In genomic region chr4:101211146-101211553, GRCh38 we compare ENCODE assay signal across 16 cellular contexts.
DNase-seq lines count a peak whose midpoint lies in the region; ATAC-seq and TF ChIP-seq lines count a peak whose summit lies in the region.
"Had no signal": no experiment of that assay in that cellular context is flagged by ENCODE, and none has a peak within 500 bp of the region (broad histone marks: within the 10 kb centered on the region; RNA-seq: fewer than 3 reads in every experiment).

No MANE protein-coding gene starts in this region.

- H3K27ac Mint-ChIP-seq in activated T-helper 17 cell treated with anti-CD3 and anti-CD28 coated beads, Interleukin-2, amount 50 U/mL, for 72 hours: no peak overlapping the region
- H3K27ac Mint-ChIP-seq: brain had no signal

- no peak for TF ChIP-seq CTCF in AG09309 (IDR thresholded peaks at IDR 0.05; ENCODE audit: control insufficient read depth, insufficient read depth, low read depth, low read length, missing control alignments)
- TF ChIP-seq CTCF in body of pancreas (IDR thresholded peaks at IDR 0.05): no peak

- no peaks in the 10 kb centered on the region for H3K9me3 Mint-ChIP-seq in activated T-helper 17 cell treated with anti-CD3 and anti-CD28 coated beads, Interleukin-2, amount 50 U/mL, for 72 hours
- H3K9me3 Mint-ChIP-seq: brain had no signal

- H3K4me1 ChIP-seq in body of pancreas: no peaks in the 10 kb centered on the region
- H3K4me1 ChIP-seq: BLaER1 had no signal

- TF ChIP-seq POLR2A in body of pancreas (IDR thresholded peaks at IDR 0.05): no peak

- no peaks in the 10 kb centered on the region for H3K27me3 ChIP-seq in body of pancreas
- H3K27me3 ChIP-seq: BLaER1, MG63 had no signal

- H3K4me3 ChIP-seq in AG09309 (ENCODE audit: control insufficient read depth, low read depth, low read length) (no peak overlapping the region), body of pancreas (no peak overlapping the region)
- H3K4me3 ChIP-seq: BLaER1, MG63 had no signal

- DNase-seq in AG09309 (ENCODE audit: low read depth) (peak; percentile 20), HT1080 (ENCODE audit: low read depth) (peak; percentile 72), iris pigment epithelial cell (ENCODE audit: low read depth) (peak; percentile 54), body of pancreas (no peak), UCSD-AML1 (lab: John Stamatoyannopoulos, UW; ENCODE audit: unreplicated experiment) (no peak)
- DNase-seq: activated T-cell treated with anti-CD3 and anti-CD28 coated beads, Interleukin-2, amount 50 U/mL, for 1 hour; MG63; SHP77 treated with DMSO at 0.1 percent for 48 hours; stimulated activated CD4-positive, alpha-beta T cell treated with anti-CD3 and anti-CD28 coated beads, Interleukin-4, amount 100 ng/mL, for 1 hour; stimulated activated naive CD4-positive, alpha-beta T cell treated with Interleukin-2 at 50 U/mL for 16 hours had no signal

- H3K9me3 ChIP-seq in body of pancreas: no peaks in the 10 kb centered on the region
- H3K9me3 ChIP-seq: BLaER1, MG63 had no signal

- peak; percentile 19 for ATAC-seq in activated T-helper 17 cell treated with anti-CD3 and anti-CD28 coated beads, Interleukin-2, amount 50 U/mL, for 72 hours (replicated peaks)
- ATAC-seq in HG02884 (IDR thresholded peaks at IDR 0.05; ENCODE audit: unreplicated experiment): no peak
- no peak for ATAC-seq in body of pancreas
- no peak for ATAC-seq in HG03135 (IDR thresholded peaks at IDR 0.05; ENCODE audit: unreplicated experiment)
- ATAC-seq: activated CD4-positive, CD25-positive, alpha-beta regulatory T cell treated with anti-CD3 and anti-CD28 coated beads, Interleukin-2, amount 50 U/mL, for 24 hours had no signal

- intact Hi-C loops in body of pancreas (cut with DNase I): no loop called here

- H3K4me1 Mint-ChIP-seq in activated T-helper 17 cell treated with anti-CD3 and anti-CD28 coated beads, Interleukin-2, amount 50 U/mL, for 72 hours: peaks cover 17% of the 10 kb centered on the region

- no peak overlapping the region for H3K4me3 Mint-ChIP-seq in activated T-helper 17 cell treated with anti-CD3 and anti-CD28 coated beads, Interleukin-2, amount 50 U/mL, for 72 hours
- H3K4me3 Mint-ChIP-seq: brain had no signal

- no peaks in the 10 kb centered on the region for H3K36me3 Mint-ChIP-seq in activated T-helper 17 cell treated with anti-CD3 and anti-CD28 coated beads, Interleukin-2, amount 50 U/mL, for 72 hours (ENCODE audit: low read depth)
- H3K36me3 Mint-ChIP-seq: brain had no signal

- no peak overlapping the region for H3K27ac ChIP-seq in body of pancreas
- H3K27ac ChIP-seq: BLaER1 had no signal

- no peaks in the 10 kb centered on the region for H3K36me3 ChIP-seq in body of pancreas (replicated peaks in 1 of 2; ENCODE audit: insufficient read depth in 1 of 2, low read depth in 2 of 2)
- H3K36me3 ChIP-seq: BLaER1, MG63 had no signal

- H3K27me3 Mint-ChIP-seq in activated T-helper 17 cell treated with anti-CD3 and anti-CD28 coated beads, Interleukin-2, amount 50 U/mL, for 72 hours: no peaks in the 10 kb centered on the region
- H3K27me3 Mint-ChIP-seq: brain had no signal

Comparison
In these comparisons a context has a peak if more than half of its experiments do, and no peak if none do; other contexts are left out.
1. DNase-seq: peak in AG09309 (single experiment), HT1080 (single experiment) and iris pigment epithelial cell (single experiment); none in body of pancreas (0 of 4) and UCSD-AML1 (single experiment).